In the genomic region with DNA sequence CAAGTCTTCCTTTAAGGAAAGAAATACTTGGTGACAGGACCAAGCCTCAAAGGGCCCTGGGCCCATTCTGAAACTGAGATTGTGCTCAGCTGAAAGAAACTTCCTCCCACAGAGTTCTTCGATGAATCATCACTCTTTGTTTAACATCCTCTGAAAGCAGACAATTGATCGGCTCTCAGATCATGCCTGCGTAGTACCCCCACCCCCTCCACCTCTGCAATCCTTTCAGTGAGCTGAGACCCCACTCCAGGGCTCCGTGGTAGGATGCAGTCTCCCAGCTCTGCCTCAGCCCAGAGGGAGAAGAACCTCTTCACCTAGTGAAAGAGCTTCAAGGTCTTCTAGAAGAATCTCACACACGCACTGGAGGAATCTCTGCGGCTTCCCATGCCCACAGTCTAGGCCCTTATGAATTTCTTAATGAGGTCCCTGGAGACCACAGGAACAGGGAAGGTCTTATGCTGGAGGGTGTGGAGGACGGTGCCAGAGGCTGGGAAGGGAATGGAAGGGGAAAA, we compare ENCODE assay signal across 8 cellular contexts.
DNase-seq lines count a peak whose midpoint lies in the region; ATAC-seq and TF ChIP-seq lines count a peak whose summit lies in the region.

No MANE protein-coding gene starts in this region.

- peak; percentile 23 for DNase-seq in NCI-H82 (lab: John Stamatoyannopoulos, UW)
- DNase-seq in NCI-H82 treated with DMSO at 0.1 percent for 48 hours (lab: John Stamatoyannopoulos, UW; ENCODE audit: unreplicated experiment) = no peak
- no peak for DNase-seq in NCI-H1048 (lab: John Stamatoyannopoulos, UW)
- DNase-seq in LoVo (ENCODE audit: low spot score) = no peak
- DNase-seq in activated gamma-delta T cell (lab: John Stamatoyannopoulos, UW) = no peak

- peak overlapping the region; percentile 26 for H3K27ac Mint-ChIP-seq in activated T-helper 17 cell treated with anti-CD3 and anti-CD28 coated beads, Interleukin-2, amount 50 U/mL, for 72 hours
- H3K27ac Mint-ChIP-seq in nephron = no peak overlapping the region

- peaks cover 26% of the 10 kb centered on the region for H3K4me1 Mint-ChIP-seq in activated T-helper 17 cell treated with anti-CD3 and anti-CD28 coated beads, Interleukin-2, amount 50 U/mL, for 72 hours
- peaks cover 32% of the 10 kb centered on the region for H3K4me1 Mint-ChIP-seq in nephron

- TF ChIP-seq CTCF in nephron (IDR thresholded peaks at IDR 0.05; ENCODE audit: unreplicated experiment in 3 of 3) = no peak

- peaks cover 16% of the 10 kb centered on the region for H3K27me3 Mint-ChIP-seq in activated T-helper 17 cell treated with anti-CD3 and anti-CD28 coated beads, Interleukin-2, amount 50 U/mL, for 72 hours
- peaks cover 35% of the 10 kb centered on the region for H3K27me3 Mint-ChIP-seq in nephron (ENCODE audit: low read depth)

- H3K9me3 Mint-ChIP-seq in activated T-helper 17 cell treated with anti-CD3 and anti-CD28 coated beads, Interleukin-2, amount 50 U/mL, for 72 hours = no peaks in the 10 kb centered on the region
- no peaks in the 10 kb centered on the region for H3K9me3 Mint-ChIP-seq in nephron

- peak overlapping the region; percentile 31 for H3K4me3 Mint-ChIP-seq in activated T-helper 17 cell treated with anti-CD3 and anti-CD28 coated beads, Interleukin-2, amount 50 U/mL, for 72 hours
- H3K4me3 Mint-ChIP-seq in nephron = peak overlapping the region in 2 of 3 experiments; percentile 41 to 83

- no peaks in the 10 kb centered on the region for H3K36me3 Mint-ChIP-seq in activated T-helper 17 cell treated with anti-CD3 and anti-CD28 coated beads, Interleukin-2, amount 50 U/mL, for 72 hours (ENCODE audit: low read depth)
- H3K36me3 Mint-ChIP-seq in nephron (ENCODE audit: low read depth) = peaks cover 7% of the 10 kb centered on the region

- ATAC-seq in HG03565 (IDR thresholded peaks at IDR 0.05; ENCODE audit: unreplicated experiment) = peak; percentile 58
- ATAC-seq in activated T-helper 17 cell treated with anti-CD3 and anti-CD28 coated beads, Interleukin-2, amount 50 U/mL, for 72 hours (replicated peaks) = peak; percentile 30
